9 cellular contexts compared by ENCODE assay signal in genomic region chr1:2875677-2876531, GRCh38.
DNase-seq lines count a peak whose midpoint lies in the region; ATAC-seq, FAIRE-seq and TF ChIP-seq lines count a peak whose summit lies in the region.
"Had no signal": no experiment of that assay in that cellular context is flagged by ENCODE, and none has a peak within 500 bp of the region (broad histone marks: within the 10 kb centered on the region; RNA-seq: fewer than 3 reads in every experiment).

No MANE protein-coding gene starts in this region.

- no peaks in the 10 kb centered on the region for H3K4me1 Mint-ChIP-seq in mesothelial cell of epicardium

- WGBS in H1 (ENCODE audit: extremely low coverage in 1 of 2, insufficient coverage in 1 of 2, insufficient read length in 1 of 2, insufficient replicate concordance in 2 of 2, low coverage in 1 of 2, low lambda C conversion rate in 2 of 2, missing lambda C conversion rate in 1 of 2), 2 experiments: 92% methylated on average over 27 of the region's 41 CpGs; no CpG with 5 or more reads in 1 of the 2 experiments
- WGBS in mesenchymal stem cell: 85% methylated on average over 35 of the region's 41 CpGs
- WGBS in transverse colon (ENCODE audit: low coverage in 1 of 2), 2 donors: 50 to 65% methylated on average over 8 to 36 of the region's 41 CpGs

- FAIRE-seq in H1 (lab: Jason Lieb, UNC): no peak
- FAIRE-seq: islet of Langerhans had no signal

- TF ChIP-seq POLR2A in H1 (IDR thresholded peaks at IDR 0.05; ENCODE audit: control extremely low read depth in 1 of 2, low read depth in 2 of 2, low read length in 2 of 2) (no peak), transverse colon (IDR thresholded peaks at IDR 0.05) (no peak)

- no peak overlapping the region for H2AFZ ChIP-seq in H1 (ENCODE audit: low read length)
- peak overlapping the region; percentile 43 for H2AFZ ChIP-seq in mesenchymal stem cell (ENCODE audit: low read depth, low read length)

- H2BK15ac ChIP-seq in H1 (ENCODE audit: low read length) (no peak overlapping the region), mesenchymal stem cell (ENCODE audit: low read depth, poor library complexity, severe bottlenecking) (no peak overlapping the region)

- H3K18ac ChIP-seq in H1 (ENCODE audit: extremely low read depth, low read length) (no peak overlapping the region), mesenchymal stem cell (ENCODE audit: low read depth in 1 of 2, low read length in 2 of 2) (no peak overlapping the region)

- intact Hi-C loops in transverse colon (cut with DNase I; ENCODE audit: low total_unique reads): loop anchor here (10.0 kb wide), 1 partner anchor 539 kb away; no protein-coding TSS in a partner anchor

- in situ Hi-C loops in transverse colon (cut with MboI; ENCODE audit: low pct_ligation_motif_present in 1 of 4, low pct_unique_long_range_greater_than_20kb in 1 of 4, low sequenced_read_pairs in 3 of 4): no loop called here

- no peak for TF ChIP-seq CTCF in H1 (IDR thresholded peaks at IDR 0.05; ENCODE audit: control extremely low read depth in 1 of 3, insufficient read depth in 1 of 3, low read depth in 1 of 3, low read length in 3 of 3)
- TF ChIP-seq CTCF in transverse colon (IDR thresholded peaks at IDR 0.05): peak in 4 of 5 experiments; percentile 27 to 44 (median 36)
- TF ChIP-seq CTCF in mesothelial cell of epicardium (IDR thresholded peaks at IDR 0.05; ENCODE audit: unreplicated experiment): no peak

- H3K4me1 ChIP-seq in H1 (replicated peaks in 1 of 4; ENCODE audit: control insufficient read depth in 3 of 4, insufficient read depth in 4 of 4, low read length in 3 of 4) (no peaks in the 10 kb centered on the region), mesenchymal stem cell (ENCODE audit: control insufficient read depth, insufficient read depth, low read depth, low read length) (no peaks in the 10 kb centered on the region), transverse colon (peaks cover 0 to 15% (median 0%) of the 10 kb centered on the region in 4 donors)

- H2BK20ac ChIP-seq in H1 (ENCODE audit: low read length): no peak overlapping the region

- peaks cover 2% of the 10 kb centered on the region for H3K9me3 Mint-ChIP-seq in mesothelial cell of epicardium

- H4K20me1 ChIP-seq in H1 (replicated peaks in 1 of 2; ENCODE audit: control insufficient read depth in 1 of 2, insufficient read depth in 2 of 2, low read length in 2 of 2): no peaks in the 10 kb centered on the region

- no peak overlapping the region for H3K56ac ChIP-seq in H1 (replicated peaks; ENCODE audit: insufficient read length, low read depth, low read length)

- H3K27ac Mint-ChIP-seq in mesothelial cell of epicardium: no peak overlapping the region

- POLR2A ChIA-PET in H1 (lab: Charles Lee; ENCODE audit: partially characterized antibody): no interaction called here

- DNase-seq in NCI-H82 (lab: John Stamatoyannopoulos, UW) (peak; percentile 15), NCI-H82 treated with DMSO at 0.1 percent for 48 hours (lab: John Stamatoyannopoulos, UW; ENCODE audit: unreplicated experiment) (no peak), H1 (ENCODE audit: low read depth in 1 of 2, low spot score in 2 of 2) (no peak), mesenchymal stem cell (no peak), transverse colon (no peak), mesothelial cell of epicardium (ENCODE audit: low spot score in 2 of 2, unreplicated experiment in 2 of 2) (no peak)

- CTCF ChIA-PET in H1 (lab: Charles Lee; ENCODE audit: partially characterized antibody): no interaction called here

- no peaks in the 10 kb centered on the region for H3K27me3 Mint-ChIP-seq in mesothelial cell of epicardium (ENCODE audit: low read depth)

- H4K5ac ChIP-seq in H1 (ENCODE audit: insufficient read length, low read depth, low read length): no peak overlapping the region

- H4K91ac ChIP-seq in H1 (replicated peaks; ENCODE audit: insufficient read length, low read length) (no peak overlapping the region), mesenchymal stem cell (ENCODE audit: low read length) (no peak overlapping the region)

- H3K27me3 ChIP-seq in H1 (replicated peaks in 1 of 4; ENCODE audit: control insufficient read depth in 3 of 4, extremely low read depth in 1 of 4, insufficient read depth in 3 of 4, low read length in 3 of 4): no peaks in the 10 kb centered on the region
- peaks cover 0 to 19% of the 10 kb centered on the region in 2 experiments for H3K27me3 ChIP-seq in mesenchymal stem cell (ENCODE audit: control insufficient read depth in 1 of 2, insufficient read depth in 1 of 2, low read length in 2 of 2)
- peaks cover 13% of the 10 kb centered on the region for H3K27me3 ChIP-seq in transverse colon

- H3K23ac ChIP-seq in H1 (ENCODE audit: insufficient read length) (no peak overlapping the region), mesenchymal stem cell (ENCODE audit: low read length in 2 of 2) (no peak overlapping the region)

- no peak overlapping the region for H3K4me3 ChIP-seq in H1 (ENCODE audit: extremely low read depth in 1 of 4, insufficient read depth in 2 of 4, low read depth in 3 of 4, low read length in 4 of 4)
- H3K4me3 ChIP-seq in mesenchymal stem cell (ENCODE audit: insufficient read depth in 1 of 2, low read depth in 1 of 2, low read length in 2 of 2): no peak overlapping the region
- H3K4me3 ChIP-seq in transverse colon: no peak overlapping the region

- H3K23me2 ChIP-seq in H1 (ENCODE audit: low read depth, low read length): no peaks in the 10 kb centered on the region

- H3K4me2 ChIP-seq in H1 (ENCODE audit: insufficient read depth in 1 of 2, low read depth in 2 of 2, low read length in 2 of 2) (no peak overlapping the region), mesenchymal stem cell (ENCODE audit: low read length, poor library complexity, severe bottlenecking) (no peak overlapping the region)

- no peaks in the 10 kb centered on the region for H3K36me3 ChIP-seq in H1 (ENCODE audit: control insufficient read depth in 2 of 4, insufficient read depth in 4 of 4, low read length in 3 of 4)
- no peaks in the 10 kb centered on the region for H3K36me3 ChIP-seq in mesenchymal stem cell (ENCODE audit: control insufficient read depth in 1 of 2, insufficient read depth in 2 of 2, low read depth in 1 of 2, low read length in 2 of 2)
- no peaks in the 10 kb centered on the region for H3K36me3 ChIP-seq in transverse colon

- no peak overlapping the region for H2AK5ac ChIP-seq in H1 (ENCODE audit: low read depth, low read length)
- H2AK5ac ChIP-seq in mesenchymal stem cell (ENCODE audit: low read length, severe bottlenecking): no peak overlapping the region

- H3K4ac ChIP-seq in H1 (replicated peaks; ENCODE audit: insufficient read length, low read depth, low read length) (no peak overlapping the region), mesenchymal stem cell (ENCODE audit: low read depth in 1 of 2, low read length in 2 of 2) (no peak overlapping the region)

- no peak overlapping the region for H2BK12ac ChIP-seq in H1 (ENCODE audit: low read depth, low read length)
- H2BK12ac ChIP-seq in mesenchymal stem cell (ENCODE audit: low read length in 2 of 2): no peak overlapping the region

- no peak overlapping the region for H3K14ac ChIP-seq in H1 (ENCODE audit: insufficient read length)
- no peak overlapping the region for H3K14ac ChIP-seq in mesenchymal stem cell (ENCODE audit: low read length in 2 of 2)

- no peaks in the 10 kb centered on the region for H3K79me2 ChIP-seq in H1 (ENCODE audit: control insufficient read depth in 1 of 2, insufficient read depth in 2 of 2, low read length in 2 of 2)

- H3K4me3 Mint-ChIP-seq in mesothelial cell of epicardium: no peak overlapping the region

- peaks cover 3% of the 10 kb centered on the region for H3K36me3 Mint-ChIP-seq in mesothelial cell of epicardium

- H3K9me3 ChIP-seq in H1 (ENCODE audit: insufficient read depth in 2 of 2, low read depth in 1 of 2, low read length in 1 of 2) (peaks cover 76 to 96% of the 10 kb centered on the region in 2 experiments), mesenchymal stem cell (ENCODE audit: control insufficient read depth, low read length) (peaks cover 10% of the 10 kb centered on the region), transverse colon (peaks cover 9% of the 10 kb centered on the region in 2 donors)

- TF ChIP-seq EP300 in H1 (IDR thresholded peaks at IDR 0.05; ENCODE audit: borderline replicate concordance in 1 of 2, low read depth in 2 of 2, low read length in 2 of 2) (no peak), transverse colon (IDR thresholded peaks at IDR 0.05; ENCODE audit: low read depth) (no peak)

- no peak overlapping the region for H3K27ac ChIP-seq in H1 (ENCODE audit: low read depth, low read length)
- no peak overlapping the region for H3K27ac ChIP-seq in mesenchymal stem cell (ENCODE audit: low read length, poor library complexity, severe bottlenecking)
- H3K27ac ChIP-seq in transverse colon: no peak overlapping the region

- H2BK5ac ChIP-seq in H1 (ENCODE audit: low read depth, low read length): no peak overlapping the region
- H2BK5ac ChIP-seq in mesenchymal stem cell (ENCODE audit: low read depth, low read length, poor library complexity, severe bottlenecking): no peak overlapping the region

- H2BK120ac ChIP-seq in H1 (replicated peaks; ENCODE audit: low read depth, low read length) (no peak overlapping the region), mesenchymal stem cell (ENCODE audit: low read depth, low read length) (no peak overlapping the region)

- H3K9ac ChIP-seq in H1 (replicated peaks in 1 of 4; ENCODE audit: extremely low read depth in 1 of 4, low read depth in 3 of 4, low read length in 3 of 4) (no peak overlapping the region), mesenchymal stem cell (ENCODE audit: low read length) (no peak overlapping the region)

- ATAC-seq in HG02678 (IDR thresholded peaks at IDR 0.05; ENCODE audit: unreplicated experiment): no peak
- no peak for ATAC-seq in HG03457 (IDR thresholded peaks at IDR 0.05; ENCODE audit: unreplicated experiment)

- H4K8ac ChIP-seq in H1 (ENCODE audit: extremely low read depth, insufficient read depth, low read length) (peak overlapping the region; percentile 25; the same call in 1 of the 2 replicates), mesenchymal stem cell (ENCODE audit: low read length) (no peak overlapping the region)

- peak in 1 of 2 experiments; percentile 12; a peak in 1 of 4 replicates for TF ChIP-seq RAD21 in H1 (IDR thresholded peaks at IDR 0.05 in 1 of 2, conservative IDR thresholded peaks at IDR 0.05 in 1 of 2; ENCODE audit: low read depth in 2 of 2, low read length in 2 of 2)

- H3K79me1 ChIP-seq in H1 (ENCODE audit: low read depth, low read length) (no peaks in the 10 kb centered on the region), mesenchymal stem cell (replicated peaks; ENCODE audit: low read length, poor library complexity, severe bottlenecking) (no peaks in the 10 kb centered on the region)

TF ChIP-seq in H1, 55 proteins besides CTCF, POLR2A, EP300 and RAD21 (continues in another document):
- TF ChIP-seq RBBP5 (IDR thresholded peaks at IDR 0.05; ENCODE audit: borderline replicate concordance, low read depth, low read length) (no peak), EZH2 (IDR thresholded peaks at IDR 0.05; ENCODE audit: low read depth, low read length, severe bottlenecking) (no peak), TCF12 (IDR thresholded peaks at IDR 0.05; ENCODE audit: low read depth, low read length) (no peak)

Comparison
In these comparisons a context has a peak if more than half of its experiments do, and no peak if none do; other contexts are left out.
1. CTCF ChIP-seq: peak in transverse colon (4 of 5); none in H1 (0 of 3) and mesothelial cell of epicardium (single experiment).